9 cellular contexts compared by ENCODE assay signal in the genomic region with DNA sequence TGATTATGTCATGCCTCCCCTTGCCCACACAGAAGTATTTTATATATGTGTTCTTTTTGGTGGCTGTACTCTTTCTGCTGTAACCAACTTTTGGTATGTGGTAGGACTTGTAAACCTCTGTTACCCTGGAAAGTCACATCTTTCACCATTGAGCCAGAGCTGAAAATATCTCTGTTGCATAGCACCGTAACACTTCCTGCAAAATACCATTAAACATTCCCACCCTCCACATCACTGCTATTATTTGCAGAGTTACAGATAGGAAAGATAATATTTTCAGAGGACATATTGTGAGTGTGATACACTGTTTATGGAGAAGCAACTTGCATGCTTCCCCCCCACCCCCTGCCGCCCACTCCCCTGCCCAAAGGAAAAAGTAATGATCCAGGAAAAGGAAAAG. TPM values are rescaled to one million over a fixed set of nuclear protein-coding genes. Genes with fewer than 3 reads are reported as not detected.
DNase-seq lines count a peak whose midpoint lies in the region; ATAC-seq and TF ChIP-seq lines count a peak whose summit lies in the region.
"Had no signal": no experiment of that assay in that cellular context is flagged by ENCODE, and none has a peak within 500 bp of the region (broad histone marks: within the 10 kb centered on the region; RNA-seq: fewer than 3 reads in every experiment).

No MANE protein-coding gene starts in this region.

- intact Hi-C loops in heart right ventricle (cut with DNase I) (no loop called here), gastrocnemius medialis (cut with DNase I; ENCODE audit: low total_unique reads) (no loop called here), uterus (cut with DNase I; ENCODE audit: low total_unique reads) (no loop called here)

- in situ Hi-C loops in gastrocnemius medialis (cut with MboI; ENCODE audit: low sequenced_read_pairs in 4 of 4), result no loop called here

- TF ChIP-seq CTCF in WTC11 (IDR thresholded peaks at IDR 0.05) (no peak), heart right ventricle (IDR thresholded peaks at IDR 0.05) (no peak), gastrocnemius medialis (IDR thresholded peaks at IDR 0.05 in 4 of 5, conservative IDR thresholded peaks at IDR 0.05 in 1 of 5) (no peak), omental fat pad (IDR thresholded peaks at IDR 0.05) (no peak), uterus (IDR thresholded peaks at IDR 0.05) (no peak)

- no peak for ATAC-seq in WTC11
- ATAC-seq in heart right ventricle, result peak; percentile 50 to 90 (median 84)
- peak in 1 of 2 donors; percentile 55 for ATAC-seq in gastrocnemius medialis
- ATAC-seq in omental fat pad (ENCODE audit: low FRiP score), result no peak
- ATAC-seq in HG02642 (IDR thresholded peaks at IDR 0.05; ENCODE audit: poor library complexity, unreplicated experiment), result no peak

- DNase-seq in EH (ENCODE audit: low read depth) (peak; percentile 92), WTC11 (ENCODE audit: low spot score) (no peak), heart right ventricle (no peak), gastrocnemius medialis (no peak), omental fat pad (ENCODE audit: low spot score) (no peak), uterus (no peak)
- DNase-seq: NCI-H2029 treated with DMSO at 0.1 percent for 48 hours, nephron progenitor cell had no signal

- H3K4me3 ChIP-seq in heart right ventricle (no peak overlapping the region), gastrocnemius medialis (no peak overlapping the region), uterus (no peak overlapping the region)

- no peaks in the 10 kb centered on the region for H3K9me3 Mint-ChIP-seq in WTC11
- H3K9me3 Mint-ChIP-seq: nephron progenitor cell had no signal

- no peaks in the 10 kb centered on the region for H3K9me3 ChIP-seq in heart right ventricle
- no peaks in the 10 kb centered on the region for H3K9me3 ChIP-seq in gastrocnemius medialis
- no peaks in the 10 kb centered on the region for H3K9me3 ChIP-seq in uterus

- H3K4me3 Mint-ChIP-seq in WTC11, result no peak overlapping the region
- H3K4me3 Mint-ChIP-seq: nephron progenitor cell had no signal

- TF ChIP-seq POLR2A in gastrocnemius medialis (IDR thresholded peaks at IDR 0.05) (no peak), uterus (IDR thresholded peaks at IDR 0.05) (no peak)

- peak overlapping the region; percentile 20 to 83 (median 68) for H3K27ac ChIP-seq in heart right ventricle
- peak overlapping the region in 3 of 4 donors; percentile 51 to 58 (median 53) for H3K27ac ChIP-seq in gastrocnemius medialis
- no peak overlapping the region for H3K27ac ChIP-seq in uterus

- CTCF ChIA-PET in WTC11 (lab: Charles Lee), result no interaction called here

- H3K4me1 Mint-ChIP-seq in WTC11, result peaks cover 46% of the 10 kb centered on the region

- H3K27me3 ChIP-seq in heart right ventricle (no peaks in the 10 kb centered on the region), gastrocnemius medialis (no peaks in the 10 kb centered on the region), uterus (no peaks in the 10 kb centered on the region)

- H3K4me1 ChIP-seq in heart right ventricle, result peaks cover 0 to 53% (median 39%) of the 10 kb centered on the region in 9 donors
- H3K4me1 ChIP-seq in gastrocnemius medialis, result peaks cover 33 to 37% of the 10 kb centered on the region in 2 donors
- H3K4me1 ChIP-seq in uterus, result no peaks in the 10 kb centered on the region

- H3K36me3 Mint-ChIP-seq in WTC11, result peaks cover 1% of the 10 kb centered on the region

- POLR2A ChIA-PET in WTC11 (lab: Charles Lee), result interaction anchor here (0.6 kb wide), 1 partner anchor 1009 kb away, joined by 10 read pairs; no protein-coding TSS in a partner anchor

- H3K27me3 Mint-ChIP-seq in WTC11 (ENCODE audit: low read depth), result peaks cover 2% of the 10 kb centered on the region; the same call in 1 of the 2 replicates

- H3K36me3 ChIP-seq in heart right ventricle, result peaks cover 0 to 30% (median 5%) of the 10 kb centered on the region in 9 donors
- peaks cover 0 to 14% of the 10 kb centered on the region in 2 donors for H3K36me3 ChIP-seq in gastrocnemius medialis
- no peaks in the 10 kb centered on the region for H3K36me3 ChIP-seq in uterus

- WGBS in heart right ventricle, 2 donors, result 61 to 65% methylated on average over 2 of the region's 2 CpGs

- peak overlapping the region; percentile 35; the same call in 1 of the 2 replicates for H3K27ac Mint-ChIP-seq in WTC11

TF ChIP-seq in WTC11, 78 proteins besides CTCF, POLR2A, EP300 and RAD21 (continues in another document):
- TF ChIP-seq, protein P1, sequence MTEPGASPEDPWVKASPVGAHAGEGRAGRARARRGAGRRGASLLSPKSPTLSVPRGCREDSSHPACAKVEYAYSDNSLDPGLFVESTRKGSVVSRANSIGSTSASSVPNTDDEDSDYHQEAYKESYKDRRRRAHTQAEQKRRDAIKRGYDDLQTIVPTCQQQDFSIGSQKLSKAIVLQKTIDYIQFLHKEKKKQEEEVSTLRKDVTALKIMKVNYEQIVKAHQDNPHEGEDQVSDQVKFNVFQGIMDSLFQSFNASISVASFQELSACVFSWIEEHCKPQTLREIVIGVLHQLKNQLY (CRISPR knock-in tag; IDR thresholded peaks at IDR 0.05), result no peak
- no peak for TF ChIP-seq ZNF219 (CRISPR knock-in tag; IDR thresholded peaks at IDR 0.05; ENCODE audit: borderline replicate concordance)
- TF ChIP-seq ZNF232 (CRISPR knock-in tag; IDR thresholded peaks at IDR 0.05), result no peak
- TF ChIP-seq ZNF532 (CRISPR knock-in tag; IDR thresholded peaks at IDR 0.05; ENCODE audit: borderline replicate concordance), result no peak
- TF ChIP-seq SMAD3 (CRISPR knock-in tag; IDR thresholded peaks at IDR 0.05; ENCODE audit: borderline replicate concordance), result no peak
- TF ChIP-seq FOXJ3 (CRISPR knock-in tag; IDR thresholded peaks at IDR 0.05; ENCODE audit: borderline replicate concordance), result no peak
- no peak for TF ChIP-seq AR (CRISPR knock-in tag; IDR thresholded peaks at IDR 0.05)

RNA-seq across cellular contexts. Expression of gene CAB39, which starts 44.8 kb away (rescaled TPM):
- 35.6 to 38.9 TPM (median 36.9 TPM) in 3 replicates for total RNA-seq in WTC11 (2021)
- 10 to 100 TPM; 72.6 to 99.7 (median 91.1) TPM for total RNA-seq in heart right ventricle
- 10 to 100 TPM; 17.3 to 26.2 TPM for polyA plus RNA-seq in heart right ventricle
- 100 to 1,000 TPM in 3 of 4 donors, 10 to 100 TPM in 1; 93.9 to 211 (median 133) TPM for total RNA-seq in gastrocnemius medialis
- total RNA-seq in omental fat pad, result 100 to 1,000 TPM in 1 of 4 donors, 10 to 100 TPM in 3; 61.2 to 110 (median 90.3) TPM
- 100 to 1,000 TPM in 1 of 4 donors, 10 to 100 TPM in 3; 33.6 to 121 (median 78.0) TPM for total RNA-seq in uterus

Comparison
In these comparisons a context has a peak if more than half of its experiments do, and no peak if none do; other contexts are left out.
1. ATAC-seq: peak in heart right ventricle (8 of 8); none in WTC11 (single experiment), omental fat pad (single experiment) and HG02642 (single experiment).
2. H3K27ac ChIP-seq: peak in heart right ventricle (10 of 10) and gastrocnemius medialis (3 of 4); none in uterus (0 of 2).